In genomic region chr13:32150794-32151193, GRCh38 we compare ENCODE assay signal across 14 cellular contexts.
DNase-seq lines count a peak whose midpoint lies in the region; ATAC-seq and TF ChIP-seq lines count a peak whose summit lies in the region.
"Had no signal": no experiment of that assay in that cellular context is flagged by ENCODE, and none has a peak within 500 bp of the region (broad histone marks: within the 10 kb centered on the region; RNA-seq: fewer than 3 reads in every experiment).

No MANE protein-coding gene starts in this region.

- CTCF ChIA-PET in BJ (lab: Yijun Ruan, JAX) = interaction anchor here (0.9 kb wide), 1 partner anchor 241 kb away, joined by 3 read pairs; no protein-coding TSS in a partner anchor

- ATAC-seq in GM19397 (IDR thresholded peaks at IDR 0.05; ENCODE audit: unreplicated experiment) (no peak), HG03571 (IDR thresholded peaks at IDR 0.05; ENCODE audit: unreplicated experiment) (no peak)

- POLR2A ChIA-PET in BJ (lab: Charles Lee) = no interaction called here

- DNase-seq in BJ (ENCODE audit: low read depth) = peak; percentile 31
- DNase-seq in choroid plexus epithelial cell (ENCODE audit: low read depth) = peak; percentile 65
- peak; percentile 82 for DNase-seq in iris pigment epithelial cell (ENCODE audit: low read depth)
- DNase-seq in skeletal muscle cell (ENCODE audit: low read depth) = peak; percentile 61
- DNase-seq in NCI-H2107 (lab: John Stamatoyannopoulos, UW) = no peak
- DNase-seq in DMS153 (lab: John Stamatoyannopoulos, UW) = no peak
- DNase-seq: activated CD4-positive, alpha-beta T cell treated with anti-CD3 and anti-CD28 coated beads for 1 hour; AML-193; cerebellar nuclear complex; DND-41; glutamatergic neuron; NCI-H2081 treated with DMSO at 0.1 percent for 48 hours had no signal

- no peak overlapping the region for H3K4me3 ChIP-seq in BJ (ENCODE audit: low read depth, low read length)
- no peak overlapping the region for H3K4me3 ChIP-seq in choroid plexus epithelial cell (ENCODE audit: low read depth, low read length)
- no peak overlapping the region for H3K4me3 ChIP-seq in skeletal muscle cell (ENCODE audit: low read depth, low read length)

- TF ChIP-seq CTCF in BJ (IDR thresholded peaks at IDR 0.05; ENCODE audit: insufficient read depth, low read depth, low read length) = no peak
- no peak for TF ChIP-seq CTCF in choroid plexus epithelial cell (conservative IDR thresholded peaks at IDR 0.05; ENCODE audit: low read depth, low read length)

- H3K36me3 ChIP-seq in BJ (ENCODE audit: control insufficient read depth, insufficient read depth, low read length) = peaks cover 1% of the 10 kb centered on the region; the same call in 1 of the 2 replicates

- H3K27me3 ChIP-seq in BJ (ENCODE audit: control insufficient read depth, insufficient read depth, low read length) = no peaks in the 10 kb centered on the region

Comparison
In these comparisons a context has a peak if more than half of its experiments do, and no peak if none do; other contexts are left out.
1. DNase-seq: peak in BJ (single experiment), choroid plexus epithelial cell (single experiment), iris pigment epithelial cell (single experiment) and skeletal muscle cell (single experiment); none in NCI-H2107 (single experiment) and DMS153 (single experiment).